ENCODE assay signal across 21 cellular contexts in the genomic region with DNA sequence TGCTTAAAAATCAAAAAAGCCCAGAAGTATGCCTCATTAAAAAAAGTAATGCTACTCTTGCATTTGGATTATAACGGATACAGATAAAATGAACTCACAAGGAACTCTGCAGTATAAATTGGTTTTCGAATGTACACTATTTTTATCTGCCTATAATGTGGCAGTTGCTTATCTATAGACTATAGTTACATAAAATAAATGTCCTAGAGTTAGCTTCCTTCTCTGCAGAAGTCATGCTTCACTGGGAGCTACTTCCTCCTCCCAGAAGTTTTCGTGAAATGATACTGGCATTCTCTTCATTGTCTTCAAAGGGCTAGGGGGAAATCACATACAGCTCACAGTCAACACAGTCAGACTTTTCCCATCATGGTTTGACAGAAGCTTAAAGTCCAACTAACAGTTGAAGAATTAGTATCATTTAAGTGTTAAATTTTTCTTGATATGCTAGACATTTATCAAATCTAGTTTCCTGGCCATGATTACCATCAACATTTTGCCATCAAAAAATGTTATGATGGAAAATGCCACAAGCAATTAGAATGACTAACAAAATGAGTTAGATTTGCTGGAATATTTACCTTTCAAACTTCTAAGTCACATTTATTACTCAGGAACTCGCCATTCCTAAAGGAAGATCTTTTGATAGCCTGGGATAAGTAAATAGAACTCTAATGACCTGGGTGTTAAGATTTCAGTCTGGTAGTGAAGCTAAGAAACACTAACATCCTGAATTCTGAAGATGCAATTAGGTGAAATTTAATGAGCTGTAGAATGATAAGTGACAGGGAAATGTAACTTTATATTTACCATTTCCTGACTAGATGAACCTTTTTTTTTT.
DNase-seq lines count a peak whose midpoint lies in the region; ATAC-seq and TF ChIP-seq lines count a peak whose summit lies in the region.
"Had no signal": no experiment of that assay in that cellular context is flagged by ENCODE, and none has a peak within 500 bp of the region (broad histone marks: within the 10 kb centered on the region; RNA-seq: fewer than 3 reads in every experiment).

No MANE protein-coding gene starts in this region.

- no peak overlapping the region for H3K27ac Mint-ChIP-seq in chondrocyte (ENCODE audit: unreplicated experiment)
- H3K27ac Mint-ChIP-seq: CD4-positive, CD25-positive, alpha-beta regulatory T cell had no signal

- peak overlapping the region; percentile 28 for H3K27ac ChIP-seq in PC-9
- H3K27ac ChIP-seq in brain microvascular endothelial cell = no peak overlapping the region
- no peak overlapping the region for H3K27ac ChIP-seq in left lung
- H3K27ac ChIP-seq in coronary artery = no peak overlapping the region

- H3F3A ChIP-seq in PC-9 (ENCODE audit: insufficient read depth, low read depth) = no peaks in the 10 kb centered on the region

- H3K9me3 ChIP-seq in PC-9 (ENCODE audit: insufficient read depth, low read depth) (no peaks in the 10 kb centered on the region), left lung (no peaks in the 10 kb centered on the region)
- H3K9me3 ChIP-seq: MG63 had no signal

- no peak for TF ChIP-seq CTCF in PC-9 (conservative IDR thresholded peaks at IDR 0.05)
- TF ChIP-seq CTCF in brain microvascular endothelial cell (IDR thresholded peaks at IDR 0.05; ENCODE audit: low read depth, low read length, missing control alignments) = no peak
- no peak for TF ChIP-seq CTCF in left lung (IDR thresholded peaks at IDR 0.05)
- no peak for TF ChIP-seq CTCF in chondrocyte (IDR thresholded peaks at IDR 0.05)
- TF ChIP-seq CTCF in coronary artery (IDR thresholded peaks at IDR 0.05) = no peak

- POLR2A ChIA-PET in PC-9 (lab: Charles Lee; ENCODE audit: unreplicated experiment) = no interaction called here

- H3K4me1 Mint-ChIP-seq in chondrocyte (ENCODE audit: low read depth) = peaks cover 11% of the 10 kb centered on the region
- H3K4me1 Mint-ChIP-seq: CD4-positive, CD25-positive, alpha-beta regulatory T cell had no signal

- DNase-seq in SIG-M5 treated with dmso at 0.1 percent for 504 hours (lab: John Stamatoyannopoulos, UW; ENCODE audit: unreplicated experiment) (peak; percentile 4), SIG-M5 (lab: John Stamatoyannopoulos, UW) (no peak), PC-9 (peak in 1 of 2 experiments; percentile 80), left kidney (ENCODE audit: low read depth, low spot score) (peak; percentile 89), brain microvascular endothelial cell (no peak), left lung (no peak), chondrocyte (ENCODE audit: low spot score) (no peak), coronary artery (ENCODE audit: low spot score) (no peak)
- DNase-seq: CD4-positive, CD25-positive, alpha-beta regulatory T cell; COR-L47; DMS79; Karpas-422; MG63; NCI-H1092; NCI-H1436; NCI-H187 treated with DMSO at 0.1 percent for 48 hours; NCI-H2107; NCI-H2227 treated with DMSO at 0.1 percent for 48 hours; NCI-H510A treated with DMSO at 0.1 percent for 48 hours; NCI-H774; NK-92 treated with Interleukin-12 subunit alpha and Interleukin-12 subunit beta, amount 100 ng/mL, for 24 hours had no signal

- intact Hi-C loops in PC-9 (cut with micrococcal nuclease; ENCODE audit: unreplicated experiment) = no loop called here
- intact Hi-C loops in left lung (cut with DNase I) = no loop called here

- no peaks in the 10 kb centered on the region for H3K27me3 Mint-ChIP-seq in chondrocyte (ENCODE audit: low read depth)

- no TSS peak for BruUV-seq in PC-9 (replicated peaks; lab: Mats Ljungman, UMichigan)

- no peaks in the 10 kb centered on the region for H3K36me3 Mint-ChIP-seq in chondrocyte (ENCODE audit: low read depth)
- H3K36me3 Mint-ChIP-seq: CD4-positive, CD25-positive, alpha-beta regulatory T cell had no signal

- H3K4me1 ChIP-seq in PC-9 (replicated peaks; ENCODE audit: insufficient read depth) = no peaks in the 10 kb centered on the region; the same call in 1 of the 2 replicates
- no peaks in the 10 kb centered on the region for H3K4me1 ChIP-seq in left lung

- H3K27me3 ChIP-seq in PC-9 (ENCODE audit: insufficient read depth, low read depth) = no peaks in the 10 kb centered on the region
- no peaks in the 10 kb centered on the region for H3K27me3 ChIP-seq in brain microvascular endothelial cell (replicated peaks)
- no peaks in the 10 kb centered on the region for H3K27me3 ChIP-seq in left lung
- H3K27me3 ChIP-seq: MG63 had no signal

- no peak for ATAC-seq in left lung

- peaks cover 17% of the 10 kb centered on the region for H3K9me3 Mint-ChIP-seq in chondrocyte (ENCODE audit: low read depth)

- H3K9me2 ChIP-seq in PC-9 (ENCODE audit: insufficient read depth) = no peaks in the 10 kb centered on the region

- no peak overlapping the region for H3K4me2 ChIP-seq in PC-9

- no peak overlapping the region for H3K4me3 Mint-ChIP-seq in chondrocyte (ENCODE audit: unreplicated experiment)
- H3K4me3 Mint-ChIP-seq: CD4-positive, CD25-positive, alpha-beta regulatory T cell had no signal

- no peaks in the 10 kb centered on the region for H3K36me3 ChIP-seq in PC-9 (ENCODE audit: low read depth)
- no peaks in the 10 kb centered on the region for H3K36me3 ChIP-seq in brain microvascular endothelial cell (replicated peaks)
- H3K36me3 ChIP-seq in left lung = no peaks in the 10 kb centered on the region
- H3K36me3 ChIP-seq: MG63 had no signal

- H2AFZ ChIP-seq in PC-9 = no peak overlapping the region

- in situ Hi-C loops in brain microvascular endothelial cell (cut with HindIII; ENCODE audit: low pct_ligation_motif_present, low sequenced_read_pairs) = no loop called here

- CTCF ChIA-PET in PC-9 (lab: Charles Lee) = interaction anchor here (0.7 kb wide), 1 partner anchor 124 kb away, joined by 8 read pairs; no protein-coding TSS in a partner anchor

- no peaks in the 10 kb centered on the region for H4K20me1 ChIP-seq in PC-9 (ENCODE audit: insufficient read depth)

- no peaks in the 10 kb centered on the region for H3K79me2 ChIP-seq in PC-9 (ENCODE audit: low read depth)

- H3K4me3 ChIP-seq in PC-9 = no peak overlapping the region
- no peak overlapping the region for H3K4me3 ChIP-seq in brain microvascular endothelial cell (ENCODE audit: low read depth, low read length)
- H3K4me3 ChIP-seq in left lung = no peak overlapping the region
- no peak overlapping the region for H3K4me3 ChIP-seq in coronary artery
- H3K4me3 ChIP-seq: MG63 had no signal

Comparison
In these comparisons a context has a peak if more than half of its experiments do, and no peak if none do; other contexts are left out.
1. DNase-seq: peak in SIG-M5 treated with dmso at 0.1 percent for 504 hours (single experiment) and left kidney (single experiment); none in SIG-M5 (single experiment), brain microvascular endothelial cell (single experiment), left lung (0 of 2), chondrocyte (single experiment) and coronary artery (single experiment).